Comparison of ENCODE assay signal across 25 cellular contexts in genomic region chr18:50636366-50637057, GRCh38.
DNase-seq lines count a peak whose midpoint lies in the region; ATAC-seq, FAIRE-seq and TF ChIP-seq lines count a peak whose summit lies in the region.
"Had no signal": no experiment of that assay in that cellular context is flagged by ENCODE, and none has a peak within 500 bp of the region (broad histone marks: within the 10 kb centered on the region; RNA-seq: fewer than 3 reads in every experiment).

No MANE protein-coding gene starts in this region.

- FAIRE-seq in HepG2 (lab: Jason Lieb, UNC) = no peak
- FAIRE-seq: A204.1, G401.6, GM12892, GM19239, H1 had no signal

- CTCF ChIA-PET in HepG2 (lab: Yijun Ruan, JAX; ENCODE audit: low intra/inter-chr PET ratio, low total read pairs) = no interaction called here

- no peak overlapping the region for H3K4me3 Mint-ChIP-seq in glutamatergic neuron (ENCODE audit: unreplicated experiment)
- H3K4me3 Mint-ChIP-seq: B cell; CD8-positive, alpha-beta T cell had no signal

- H3K36me3 ChIP-seq in HepG2 (replicated peaks in 1 of 2; ENCODE audit: control insufficient read depth in 1 of 2, insufficient read depth in 2 of 2, low read length in 2 of 2) (no peaks in the 10 kb centered on the region), right lobe of liver (no peaks in the 10 kb centered on the region), trophoblast cell (ENCODE audit: control insufficient read depth in 1 of 2, insufficient read depth in 2 of 2, low read length in 2 of 2) (no peaks in the 10 kb centered on the region)
- H3K36me3 ChIP-seq: BLaER1 had no signal

- no peaks in the 10 kb centered on the region for H3K9me3 ChIP-seq in HepG2 (ENCODE audit: low read length)
- no peaks in the 10 kb centered on the region for H3K9me3 ChIP-seq in right lobe of liver
- no peaks in the 10 kb centered on the region for H3K9me3 ChIP-seq in trophoblast cell (ENCODE audit: insufficient read depth, low read depth, low read length)
- H3K9me3 ChIP-seq: Caco-2 had no signal

- no peak overlapping the region for H4K12ac ChIP-seq in trophoblast cell (ENCODE audit: low read depth, low read length)

- peaks cover 13% of the 10 kb centered on the region for H3K4me1 Mint-ChIP-seq in glutamatergic neuron (ENCODE audit: low read depth, unreplicated experiment)
- H3K4me1 Mint-ChIP-seq: B cell; CD4-positive, CD25-positive, alpha-beta regulatory T cell had no signal

- no peak overlapping the region for H2AK5ac ChIP-seq in trophoblast cell (ENCODE audit: low read length)

- peak; percentile 6 for ATAC-seq in Right ventricle myocardium superior (ENCODE audit: poor library complexity)
- ATAC-seq in Right ventricle myocardium inferior = no peak
- no peak for ATAC-seq in HepG2
- ATAC-seq in right lobe of liver = no peak
- ATAC-seq in GM18907 (IDR thresholded peaks at IDR 0.05; ENCODE audit: unreplicated experiment) = no peak
- ATAC-seq: CD8-positive, alpha-beta T cell had no signal

- POLR2A ChIA-PET in HepG2 (lab: Yijun Ruan, JAX) = no interaction called here

- no peak overlapping the region for H3K23ac ChIP-seq in trophoblast cell (ENCODE audit: low read length)

- H3K79me2 ChIP-seq in HepG2 (ENCODE audit: insufficient read depth, low read length) (no peaks in the 10 kb centered on the region), trophoblast cell (ENCODE audit: control insufficient read depth, insufficient read depth, low read length, poor library complexity) (no peaks in the 10 kb centered on the region)

- TF ChIP-seq RAD21 in HepG2 (CRISPR knock-in tag; IDR thresholded peaks at IDR 0.05) = no peak

- H2BK5ac ChIP-seq in trophoblast cell (ENCODE audit: low read depth, low read length, poor library complexity) = no peak overlapping the region

- H4K20me1 ChIP-seq in HepG2 (ENCODE audit: insufficient read depth, low read length) = no peaks in the 10 kb centered on the region
- H4K20me1 ChIP-seq: BLaER1 had no signal

- TF ChIP-seq EP300 in HepG2 (IDR thresholded peaks at IDR 0.05; ENCODE audit: low read depth in 2 of 2, low read length in 2 of 2) = no peak
- no peak for TF ChIP-seq EP300 in HepG2 (CRISPR knock-in tag; IDR thresholded peaks at IDR 0.05; ENCODE audit: borderline replicate concordance)

- no peaks in the 10 kb centered on the region for H3K27me3 Mint-ChIP-seq in glutamatergic neuron (ENCODE audit: unreplicated experiment)
- H3K27me3 Mint-ChIP-seq: CD4-positive, CD25-positive, alpha-beta regulatory T cell had no signal

- no peaks in the 10 kb centered on the region for H3K4me1 ChIP-seq in HepG2 (ENCODE audit: insufficient read depth, low read length)
- H3K4me1 ChIP-seq in right lobe of liver = no peaks in the 10 kb centered on the region
- peaks cover 8 to 10% of the 10 kb centered on the region in 2 experiments for H3K4me1 ChIP-seq in trophoblast cell (ENCODE audit: control insufficient read depth in 1 of 2, insufficient read depth in 2 of 2, low read length in 2 of 2)
- H3K4me1 ChIP-seq: Caco-2 had no signal

- no peak overlapping the region for H4K91ac ChIP-seq in trophoblast cell (ENCODE audit: low read depth, low read length)

- no peak overlapping the region for H3K4ac ChIP-seq in trophoblast cell (ENCODE audit: low read depth, low read length)

- no peak overlapping the region for H2BK12ac ChIP-seq in trophoblast cell (ENCODE audit: low read length)

- H3K4me3 ChIP-seq in HepG2 (replicated peaks in 1 of 3; ENCODE audit: insufficient read depth in 1 of 3, low read depth in 2 of 3, low read length in 3 of 3) (no peak overlapping the region), right lobe of liver (no peak overlapping the region), trophoblast cell (ENCODE audit: low read depth, low read length) (no peak overlapping the region)
- H3K4me3 ChIP-seq: BLaER1, GM23248 had no signal

- no peak overlapping the region for H3K4me2 ChIP-seq in HepG2 (ENCODE audit: low read depth, low read length)
- no peak overlapping the region for H3K4me2 ChIP-seq in trophoblast cell (ENCODE audit: low read length)
- H3K4me2 ChIP-seq: BLaER1 had no signal

- no TSS peak for BruUV-seq in HepG2 (replicated peaks; lab: Mats Ljungman, UMichigan)

- in situ Hi-C loops in HepG2 (cut with HindIII; ENCODE audit: extremely low pct_ligation_motif_present, low pct_unique_long_range_greater_than_20kb) = no loop called here

- H3K27me3 ChIP-seq in HepG2 (ENCODE audit: control insufficient read depth in 1 of 2, insufficient read depth in 2 of 2, low read length in 2 of 2) (peaks cover 0 to 4% of the 10 kb centered on the region in 2 experiments; a peak in 1 of 5 replicates), right lobe of liver (no peaks in the 10 kb centered on the region), trophoblast cell (ENCODE audit: insufficient read depth, low read length) (no peaks in the 10 kb centered on the region)
- H3K27me3 ChIP-seq: BLaER1 had no signal

- H3K79me1 ChIP-seq in trophoblast cell (ENCODE audit: low read length) = no peaks in the 10 kb centered on the region

- TF ChIP-seq POLR2A in HepG2 (IDR thresholded peaks at IDR 0.05; ENCODE audit: insufficient read depth in 1 of 2, low read depth in 2 of 2, low read length in 2 of 2) (no peak), right lobe of liver (IDR thresholded peaks at IDR 0.05) (no peak)

- intact Hi-C loops in Right ventricle myocardium superior (cut with DNase I) = no loop called here
- intact Hi-C loops in Right ventricle myocardium inferior (cut with DNase I) = no loop called here
- intact Hi-C loops in HepG2 (cut with micrococcal nuclease; ENCODE audit: unreplicated experiment) = no loop called here
- intact Hi-C loops in right lobe of liver (cut with DNase I) = no loop called here

- no peak overlapping the region for H3K14ac ChIP-seq in trophoblast cell (ENCODE audit: low read length)

- peaks cover 3% of the 10 kb centered on the region for H3K9me3 Mint-ChIP-seq in glutamatergic neuron (ENCODE audit: unreplicated experiment)
- H3K9me3 Mint-ChIP-seq: CD4-positive, CD25-positive, alpha-beta regulatory T cell; CD8-positive, alpha-beta T cell had no signal

- 27% methylated on average over 7 of the region's 8 CpGs for WGBS in HepG2 (ENCODE audit: low lambda C conversion rate)
- WGBS in right lobe of liver (ENCODE audit: insufficient coverage, low coverage, low lambda C conversion rate, missing lambda C conversion rate) = 72% methylated on average over 8 of the region's 8 CpGs
- WGBS in trophoblast cell (ENCODE audit: extremely low coverage, insufficient coverage, insufficient read length) = no CpG with 5 or more reads among the region's 8 CpGs

- H3K36me3 Mint-ChIP-seq in glutamatergic neuron (ENCODE audit: unreplicated experiment) = peaks cover 6% of the 10 kb centered on the region
- H3K36me3 Mint-ChIP-seq: CD4-positive, CD25-positive, alpha-beta regulatory T cell; CD8-positive, alpha-beta T cell had no signal

- no peak overlapping the region for H2BK120ac ChIP-seq in trophoblast cell (ENCODE audit: insufficient read depth, low read length, poor library complexity)

- DNase-seq in Right ventricle myocardium superior (no peak), Right ventricle myocardium inferior (ENCODE audit: missing footprints) (no peak), HepG2 (ENCODE audit: low spot score) (no peak), right lobe of liver (no peak), glutamatergic neuron (no peak), activated gamma-delta T cell (lab: John Stamatoyannopoulos, UW) (no peak), trophoblast cell (no peak)
- DNase-seq: Caco-2; CD4-positive, CD25-positive, alpha-beta regulatory T cell; CD8-positive, alpha-beta T cell; DMS153; DND-41; GM23248; H7; HCEC 1CT had no signal

- H4K8ac ChIP-seq in trophoblast cell (ENCODE audit: low read depth, low read length) = no peak overlapping the region

- H2AFZ ChIP-seq in HepG2 (ENCODE audit: low read length) = no peak overlapping the region
- H2AFZ ChIP-seq in trophoblast cell (ENCODE audit: insufficient read depth, low read length, poor library complexity) = no peak overlapping the region
- H2AFZ ChIP-seq: GM23248 had no signal

- H3K27ac Mint-ChIP-seq in glutamatergic neuron (ENCODE audit: unreplicated experiment) = peak overlapping the region; percentile 17
- H3K27ac Mint-ChIP-seq: B cell; CD4-positive, CD25-positive, alpha-beta regulatory T cell; CD8-positive, alpha-beta T cell had no signal

- TF ChIP-seq CTCF in HepG2 (CRISPR knock-in tag; IDR thresholded peaks at IDR 0.05) (no peak), right lobe of liver (IDR thresholded peaks at IDR 0.05) (no peak), glutamatergic neuron (IDR thresholded peaks at IDR 0.05; ENCODE audit: partially characterized antibody, unreplicated experiment) (no peak)

- no peak overlapping the region for H3K18ac ChIP-seq in trophoblast cell (ENCODE audit: low read length)

- H3K9ac ChIP-seq in HepG2 (ENCODE audit: insufficient read depth, low read depth, low read length) = no peak overlapping the region
- H3K9ac ChIP-seq in trophoblast cell (ENCODE audit: low read length) = no peak overlapping the region
- H3K9ac ChIP-seq: BLaER1, GM23248 had no signal

- no peak overlapping the region for H3K27ac ChIP-seq in HepG2 (ENCODE audit: extremely low read length, insufficient read depth, low read length)
- no peak overlapping the region for H3K27ac ChIP-seq in right lobe of liver
- no peak overlapping the region for H3K27ac ChIP-seq in trophoblast cell (ENCODE audit: low read depth, low read length)
- H3K27ac ChIP-seq: 22Rv1, BLaER1, C4-2B, GM23248 had no signal

TF ChIP-seq in HepG2, 621 proteins besides CTCF, POLR2A, EP300 and RAD21:
- peak; percentile 63 for TF ChIP-seq CREB1 (IDR thresholded peaks at IDR 0.05)
- no peak for TF ChIP-seq CREB1 (CRISPR knock-in tag; IDR thresholded peaks at IDR 0.05)
- no peak for TF ChIP-seq ZNF790 (CRISPR knock-in tag; IDR thresholded peaks at IDR 0.05; ENCODE audit: borderline replicate concordance)
